21 cellular contexts compared by ENCODE assay signal in genomic region chr2:27946530-27946929, GRCh38. TPM values are rescaled to one million over a fixed set of nuclear protein-coding genes. Genes with fewer than 3 reads are reported as not detected.
DNase-seq lines count a peak whose midpoint lies in the region; ATAC-seq and TF ChIP-seq lines count a peak whose summit lies in the region.
"Had no signal": no experiment of that assay in that cellular context is flagged by ENCODE, and none has a peak within 500 bp of the region (broad histone marks: within the 10 kb centered on the region; RNA-seq: fewer than 3 reads in every experiment).

No MANE protein-coding gene starts in this region.

- 61% methylated on average over 5 of the region's 5 CpGs for WGBS in GM23248 (ENCODE audit: low coverage in 1 of 2, low lambda C conversion rate in 2 of 2, missing lambda C conversion rate in 2 of 2), 2 experiments

- H3K9me2 ChIP-seq in GM23248 (ENCODE audit: insufficient read depth): no peaks in the 10 kb centered on the region; the same call in 1 of the 2 replicates

- in situ Hi-C loops in GM23248 (cut with MboI): no loop called here

- peaks cover 0 to 59% (median 26%) of the 10 kb centered on the region in 10 experiments; a peak in 18 of 20 replicates for H3K4me1 ChIP-seq in BLaER1 treated with 17β-estradiol and CSF1 and Interleukin-3, amounts not matched to agents 10 nM and 100 nM
- H3K4me1 ChIP-seq in GM23248 (ENCODE audit: insufficient read depth) (0 out of 2 replicates have a peak, but pooled peaks cover 13% of the 10 kb centered on the region), neutrophil (ENCODE audit: control insufficient read depth in 1 of 2, insufficient read depth in 1 of 2, low read depth in 1 of 2, low read length in 1 of 2) (peaks cover 5 to 6% of the 10 kb centered on the region in 2 experiments)
- H3K4me1 ChIP-seq: BE2C, SJSA1 had no signal

- no peaks in the 10 kb centered on the region for H3F3A ChIP-seq in GM23248 (ENCODE audit: insufficient read depth)

- no peaks in the 10 kb centered on the region for H4K20me1 ChIP-seq in BLaER1 treated with 17β-estradiol and CSF1 and Interleukin-3, amounts not matched to agents 10 nM and 100 nM
- H4K20me1 ChIP-seq in GM23248 (ENCODE audit: insufficient read depth): no peaks in the 10 kb centered on the region

- peaks cover 0 to 21% (median 15%) of the 10 kb centered on the region in 11 experiments; a peak in 19 of 22 replicates for H3K36me3 ChIP-seq in BLaER1 treated with 17β-estradiol and CSF1 and Interleukin-3, amounts not matched to agents 10 nM and 100 nM
- H3K36me3 ChIP-seq in GM23248 (ENCODE audit: low read depth) (no peaks in the 10 kb centered on the region), neutrophil (no peaks in the 10 kb centered on the region), WERI-Rb-1 (no peaks in the 10 kb centered on the region)
- H3K36me3 ChIP-seq: BE2C, SJSA1 had no signal

- no peaks in the 10 kb centered on the region for H3K27me3 Mint-ChIP-seq in central memory CD8-positive, alpha-beta T cell
- H3K27me3 Mint-ChIP-seq: activated CD4-positive, alpha-beta memory T cell treated with anti-CD3 and anti-CD28 coated beads for 36 hours; effector memory CD8-positive, alpha-beta T cell; stimulated activated naive CD8-positive, alpha-beta T cell treated with anti-CD3 and anti-CD28 coated beads, Interleukin-15, amount 100 ng/mL, for 72 hours had no signal

- H3K4me3 ChIP-seq in BLaER1 treated with 17β-estradiol and CSF1 and Interleukin-3, amounts not matched to agents 10 nM and 100 nM: no peak overlapping the region
- H3K4me3 ChIP-seq in GM23248 (no peak overlapping the region), neutrophil (ENCODE audit: low read depth in 1 of 2, low read length in 1 of 2) (no peak overlapping the region), WERI-Rb-1 (ENCODE audit: low read depth, low read length) (no peak overlapping the region)
- H3K4me3 ChIP-seq: psoas muscle, SJSA1, skin epidermis had no signal

- H3K4me2 ChIP-seq in BLaER1 treated with 17β-estradiol and CSF1 and Interleukin-3, amounts not matched to agents 10 nM and 100 nM: peak overlapping the region in 8 of 11 experiments; percentile 2 to 65 (median 48); a peak in 13 of 22 replicates
- no peak overlapping the region for H3K4me2 ChIP-seq in GM23248 (ENCODE audit: unreplicated experiment)

- no peak for ATAC-seq in central memory CD8-positive, alpha-beta T cell (replicated peaks; ENCODE audit: extremely low read depth, poor library complexity, severe bottlenecking)
- no peak for ATAC-seq in SK-N-SH treated with all-trans-retinoic acid at 6 μM for 48 hours
- ATAC-seq: effector memory CD8-positive, alpha-beta T cell; left cardiac atrium; PC-3; psoas muscle; stimulated activated naive CD8-positive, alpha-beta T cell treated with anti-CD3 and anti-CD28 coated beads, Interleukin-15, amount 100 ng/mL, for 72 hours had no signal

- peaks cover 11% of the 10 kb centered on the region; the same call in 1 of the 2 replicates for H3K79me2 ChIP-seq in GM23248 (ENCODE audit: insufficient read depth)

- DNase-seq in GM23248 (no peak), NCI-H446 treated with DMSO at 0.1 percent for 48 hours (lab: John Stamatoyannopoulos, UW) (no peak), WERI-Rb-1 (no peak)
- DNase-seq in central memory CD8-positive, alpha-beta T cell (ENCODE audit: low spot score in 2 of 2): no peak
- DNase-seq: activated CD4-positive, alpha-beta memory T cell treated with anti-CD3 and anti-CD28 coated beads for 36 hours; activated naive CD4-positive, alpha-beta T cell treated with Interleukin-2 at 50 U/mL for 16 hours; activated T-cell treated with anti-CD3 and anti-CD28 coated beads for 4 hours; BE2C; effector memory CD8-positive, alpha-beta T cell; left cardiac atrium; NCI-H2171 treated with DMSO at 0.1 percent for 48 hours; PC-3; psoas muscle; stimulated activated CD4-positive, alpha-beta T cell treated with anti-CD3 and anti-CD28 coated beads, Interleukin-2, amount 100 ng/mL, for 24 hours; stimulated activated naive CD8-positive, alpha-beta T cell treated with anti-CD3 and anti-CD28 coated beads, Interleukin-15, amount 100 ng/mL, for 72 hours had no signal

- H3K4me3 Mint-ChIP-seq in central memory CD8-positive, alpha-beta T cell: no peak overlapping the region
- H3K4me3 Mint-ChIP-seq: activated CD4-positive, alpha-beta memory T cell treated with anti-CD3 and anti-CD28 coated beads for 36 hours; effector memory CD8-positive, alpha-beta T cell; T-helper 1 cell treated with Interleukin-12 subunit alpha and Interleukin-12 subunit beta and Interleukin-4 antibody, amounts not matched to agents 30 μg/mL and 1 μg/mL, for 36 hours had no signal

- 0 out of 22 replicates have a peak overlapping the region, but pooled peaks of 1 of the 11 experiments have one; percentile 17 for H3K9ac ChIP-seq in BLaER1 treated with 17β-estradiol and CSF1 and Interleukin-3, amounts not matched to agents 10 nM and 100 nM
- no peak overlapping the region for H3K9ac ChIP-seq in GM23248

- peaks cover 4 to 24% (median 11%) of the 10 kb centered on the region in 11 experiments; a peak in 17 of 22 replicates for H3K9me3 ChIP-seq in BLaER1 treated with 17β-estradiol and CSF1 and Interleukin-3, amounts not matched to agents 10 nM and 100 nM (replicated peaks in 1 of 11)
- H3K9me3 ChIP-seq in GM23248 (ENCODE audit: low read depth): no peaks in the 10 kb centered on the region
- H3K9me3 ChIP-seq in neutrophil: no peaks in the 10 kb centered on the region
- no peaks in the 10 kb centered on the region for H3K9me3 ChIP-seq in WERI-Rb-1 (ENCODE audit: severe bottlenecking)
- H3K9me3 ChIP-seq: BE2C, psoas muscle, SJSA1 had no signal

- H3K36me3 Mint-ChIP-seq in central memory CD8-positive, alpha-beta T cell (ENCODE audit: insufficient read depth): peaks cover 4% of the 10 kb centered on the region

- peak overlapping the region in 4 of 11 experiments; percentile 2 to 56 (median 27); a peak in 3 of 22 replicates for H3K27ac ChIP-seq in BLaER1 treated with 17β-estradiol and CSF1 and Interleukin-3, amounts not matched to agents 10 nM and 100 nM
- H3K27ac ChIP-seq in GM23248 (no peak overlapping the region), neutrophil (peak overlapping the region; percentile 1), WERI-Rb-1 (no peak overlapping the region)
- H3K27ac ChIP-seq: psoas muscle, SJSA1, skin epidermis had no signal

- no peak for TF ChIP-seq CTCF in neutrophil (IDR thresholded peaks at IDR 0.05)
- no peak for TF ChIP-seq CTCF in WERI-Rb-1 (IDR thresholded peaks at IDR 0.05; ENCODE audit: low read depth, low read length)

- no peaks in the 10 kb centered on the region for H3K9me3 Mint-ChIP-seq in central memory CD8-positive, alpha-beta T cell
- H3K9me3 Mint-ChIP-seq: activated CD4-positive, alpha-beta memory T cell treated with anti-CD3 and anti-CD28 coated beads for 36 hours; effector memory CD8-positive, alpha-beta T cell; stimulated activated naive CD8-positive, alpha-beta T cell treated with anti-CD3 and anti-CD28 coated beads, Interleukin-15, amount 100 ng/mL, for 72 hours; T-helper 1 cell treated with Interleukin-12 subunit alpha and Interleukin-12 subunit beta and Interleukin-4 antibody, amounts not matched to agents 30 μg/mL and 1 μg/mL, for 36 hours had no signal

- peaks cover 21% of the 10 kb centered on the region for H3K4me1 Mint-ChIP-seq in central memory CD8-positive, alpha-beta T cell

- H3K27me3 ChIP-seq in BLaER1 treated with 17β-estradiol and CSF1 and Interleukin-3, amounts not matched to agents 10 nM and 100 nM: no peaks in the 10 kb centered on the region
- no peaks in the 10 kb centered on the region for H3K27me3 ChIP-seq in GM23248 (replicated peaks; ENCODE audit: insufficient read depth)
- no peaks in the 10 kb centered on the region for H3K27me3 ChIP-seq in neutrophil
- no peaks in the 10 kb centered on the region for H3K27me3 ChIP-seq in WERI-Rb-1 (ENCODE audit: insufficient read depth, low read depth, severe bottlenecking)
- H3K27me3 ChIP-seq: BE2C, SJSA1 had no signal

- peak overlapping the region; percentile 84 for H3K27ac Mint-ChIP-seq in central memory CD8-positive, alpha-beta T cell (ENCODE audit: low read depth)
- H3K27ac Mint-ChIP-seq: activated CD4-positive, alpha-beta memory T cell treated with anti-CD3 and anti-CD28 coated beads for 36 hours; T-helper 1 cell treated with Interleukin-12 subunit alpha and Interleukin-12 subunit beta and Interleukin-4 antibody, amounts not matched to agents 30 μg/mL and 1 μg/mL, for 36 hours had no signal

- H2AFZ ChIP-seq in GM23248: peak overlapping the region; percentile 49; the same call in 1 of the 2 replicates

TF ChIP-seq in SK-N-SH treated with all-trans-retinoic acid at 6 μM for 48 hours, 23 proteins besides CTCF, POLR2A, EP300 and RAD21 (continues in another document):
- TF ChIP-seq ZFP3 (CRISPR knock-in tag; IDR thresholded peaks at IDR 0.05): no peak
- no peak for TF ChIP-seq ISL1 (CRISPR knock-in tag; IDR thresholded peaks at IDR 0.05)
- TF ChIP-seq OSR1 (CRISPR knock-in tag; IDR thresholded peaks at IDR 0.05): no peak
- no peak for TF ChIP-seq ZNF70 (CRISPR knock-in tag; IDR thresholded peaks at IDR 0.05)
- no peak for TF ChIP-seq PPARA (CRISPR knock-in tag; IDR thresholded peaks at IDR 0.05; ENCODE audit: borderline replicate concordance)
- TF ChIP-seq POU6F1 (CRISPR knock-in tag; IDR thresholded peaks at IDR 0.05; ENCODE audit: borderline replicate concordance, low read depth): no peak
- TF ChIP-seq ZC3H10 (CRISPR knock-in tag; IDR thresholded peaks at IDR 0.05): no peak
- no peak for TF ChIP-seq ZNF565 (CRISPR knock-in tag; conservative IDR thresholded peaks at IDR 0.05; ENCODE audit: low read depth)
- TF ChIP-seq ESRRG (CRISPR knock-in tag; IDR thresholded peaks at IDR 0.05): no peak
- TF ChIP-seq RARB (CRISPR knock-in tag; IDR thresholded peaks at IDR 0.05): no peak

RNA-seq across cellular contexts. Expression of gene BABAM2, which starts 56.0 kb away (rescaled TPM):
- 22.8 and 35.2 TPM in 2 replicates for total RNA-seq in GM23248 (2014; rRNA removed; shearing (Covaris generic))
- polyA plus RNA-seq in GM23248 (2016; fragmentation: Nextera tagmentation; extraction: Ambion mirVana): 45.6 and 46.1 TPM in 2 replicates

RNA-seq across cellular contexts. Expression of gene RBKS, which starts 56.3 kb away (rescaled TPM):
- 2.8 and 3.0 TPM in 2 replicates for total RNA-seq in GM23248 (2014; rRNA removed; shearing (Covaris generic))
- polyA plus RNA-seq in GM23248 (2016; fragmentation: Nextera tagmentation; extraction: Ambion mirVana): 3.6 and 4.0 TPM in 2 replicates
